Comparison of ENCODE assay signal across 26 cellular contexts in the genomic region with DNA sequence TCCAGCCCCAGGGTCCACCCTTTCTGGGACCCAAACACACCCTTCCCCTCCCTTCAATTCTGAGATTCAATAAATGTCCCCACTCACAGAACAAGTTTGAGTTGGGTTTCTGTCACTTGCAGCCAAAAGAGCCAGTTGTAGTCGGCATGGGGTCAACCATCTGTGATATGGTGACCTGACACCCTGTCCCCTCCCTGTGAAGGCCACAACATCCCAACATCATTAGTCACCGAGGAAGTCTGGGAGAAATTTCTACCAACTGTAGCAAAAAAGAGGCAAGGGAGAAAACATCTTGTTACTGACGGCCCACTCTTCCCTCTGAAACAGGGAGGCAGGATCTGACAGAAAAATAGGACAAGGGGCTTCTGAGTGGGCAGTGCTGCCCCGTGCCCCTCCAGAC. TPM values are rescaled to one million over a fixed set of nuclear protein-coding genes. Genes with fewer than 3 reads are reported as not detected.
"Had no signal": no experiment of that assay in that cellular context is flagged by ENCODE, and none has a peak within 500 bp of the region (broad histone marks: within the 10 kb centered on the region; RNA-seq: fewer than 3 reads in every experiment).

No MANE protein-coding gene starts in this region.

- H3K4me1 Mint-ChIP-seq: activated T-helper 17 cell treated with anti-CD3 and anti-CD28 coated beads, Interleukin-2, amount 50 U/mL, for 72 hours; brain; WTC11 had no signal

- H3K4me3 Mint-ChIP-seq: activated T-cell treated with anti-CD3 and anti-CD28 coated beads, Interleukin-2, amount 50 U/mL, for 24 hours; activated T-helper 17 cell treated with anti-CD3 and anti-CD28 coated beads, Interleukin-2, amount 50 U/mL, for 72 hours; brain; immature natural killer cell; stimulated activated naive CD8-positive, alpha-beta T cell treated with anti-CD3 and anti-CD28 coated beads, Interleukin-15, Interleukin-2, amounts not matched to agents 100 ng/mL and 50 ng/mL, for 24 hours; WTC11 had no signal

- H3K79me2 ChIP-seq: hepatocyte had no signal

- ATAC-seq: activated naive CD4-positive, alpha-beta T cell treated with anti-CD3 and anti-CD28 coated beads, Interleukin-2, amount 50 U/mL, for 72 hours; activated T-helper 17 cell treated with anti-CD3 and anti-CD28 coated beads, Interleukin-2, amount 50 U/mL, for 72 hours; left lung; upper lobe of right lung; WTC11 had no signal

- H3K9me3 ChIP-seq: left lung, prostate gland, thyroid gland, upper lobe of right lung had no signal

- DNase-seq: activated T-cell treated with anti-CD3 and anti-CD28 coated beads, Interleukin-2, amount 50 U/mL, for 24 hours; aorta; caudate nucleus; dermis blood vessel endothelial cell; effector CD8-positive, alpha-beta T cell; erythroblast; immature natural killer cell; left lung; midbrain; occipital lobe; stimulated activated CD4-positive, alpha-beta T cell treated with anti-CD3 and anti-CD28 coated beads, Interleukin-4, amount 100 ng/mL, for 4 hours; substantia nigra; T-helper 9 cell; thyroid gland; upper lobe of right lung had no signal

- H3K4me2 ChIP-seq: hepatocyte had no signal

- H3K27ac Mint-ChIP-seq: activated naive CD4-positive, alpha-beta T cell treated with anti-CD3 and anti-CD28 coated beads, Interleukin-2, amount 50 U/mL, for 72 hours; activated T-cell treated with anti-CD3 and anti-CD28 coated beads, Interleukin-2, amount 50 U/mL, for 24 hours; activated T-helper 17 cell treated with anti-CD3 and anti-CD28 coated beads, Interleukin-2, amount 50 U/mL, for 72 hours; brain; stimulated activated naive CD8-positive, alpha-beta T cell treated with anti-CD3 and anti-CD28 coated beads, Interleukin-15, Interleukin-2, amounts not matched to agents 100 ng/mL and 50 ng/mL, for 24 hours; WTC11 had no signal

- H3K4me3 ChIP-seq: hepatocyte, left lung, lung, prostate gland, thyroid gland, upper lobe of right lung had no signal

- H3K4me1 ChIP-seq: left lung, prostate gland, thyroid gland had no signal

- H3K27ac ChIP-seq: hepatocyte, left lung, prostate gland, thyroid gland, upper lobe of right lung had no signal

- H3K27me3 Mint-ChIP-seq: activated T-cell treated with anti-CD3 and anti-CD28 coated beads, Interleukin-2, amount 50 U/mL, for 24 hours; activated T-helper 17 cell treated with anti-CD3 and anti-CD28 coated beads, Interleukin-2, amount 50 U/mL, for 72 hours; brain; stimulated activated naive CD8-positive, alpha-beta T cell treated with anti-CD3 and anti-CD28 coated beads, Interleukin-15, Interleukin-2, amounts not matched to agents 100 ng/mL and 50 ng/mL, for 24 hours had no signal

- H3K27me3 ChIP-seq: hepatocyte, left lung, thyroid gland, upper lobe of right lung had no signal

- H3K36me3 Mint-ChIP-seq: activated naive CD4-positive, alpha-beta T cell treated with anti-CD3 and anti-CD28 coated beads, Interleukin-2, amount 50 U/mL, for 72 hours; brain; WTC11 had no signal

- H3K36me3 ChIP-seq: left lung, prostate gland, thyroid gland, upper lobe of right lung had no signal

- H2AFZ ChIP-seq: hepatocyte had no signal

- H3K9me3 Mint-ChIP-seq: activated naive CD4-positive, alpha-beta T cell treated with anti-CD3 and anti-CD28 coated beads, Interleukin-2, amount 50 U/mL, for 72 hours; activated T-cell treated with anti-CD3 and anti-CD28 coated beads, Interleukin-2, amount 50 U/mL, for 24 hours; activated T-helper 17 cell treated with anti-CD3 and anti-CD28 coated beads, Interleukin-2, amount 50 U/mL, for 72 hours; immature natural killer cell; stimulated activated naive CD8-positive, alpha-beta T cell treated with anti-CD3 and anti-CD28 coated beads, Interleukin-15, Interleukin-2, amounts not matched to agents 100 ng/mL and 50 ng/mL, for 24 hours; WTC11 had no signal

RNA-seq across cellular contexts. Expression of a gene that starts 0.6 kb away (rescaled TPM):
- total RNA-seq: activated naive CD4-positive, alpha-beta T cell treated with anti-CD3 and anti-CD28 coated beads, Interleukin-2, amount 50 U/mL, for 72 hours; activated T-helper 17 cell treated with anti-CD3 and anti-CD28 coated beads, Interleukin-2, amount 50 U/mL, for 72 hours; aorta; dermis blood vessel endothelial cell; fibroblast of lung; hepatocyte; kidney epithelial cell; left lung; lung; occipital lobe; T-helper 1 cell treated with Interleukin-12 subunit alpha and Interleukin-12 subunit beta and Interleukin-4 antibody, amounts not matched to agents 30 ng/mL and 1 ng/mL, for 36 hours; thyroid gland; upper lobe of right lung; WTC11 had no signal

RNA-seq across cellular contexts. Expression of a gene that starts 13.6 kb away (rescaled TPM):
- total RNA-seq: aorta, kidney epithelial cell, lung, upper lobe of right lung had no signal

RNA-seq across cellular contexts. Expression of a gene that starts 37.1 kb away (rescaled TPM):
- total RNA-seq: activated naive CD4-positive, alpha-beta T cell treated with anti-CD3 and anti-CD28 coated beads, Interleukin-2, amount 50 U/mL, for 72 hours; activated T-helper 17 cell treated with anti-CD3 and anti-CD28 coated beads, Interleukin-2, amount 50 U/mL, for 72 hours; fibroblast of lung; hepatocyte; kidney epithelial cell; left lung; occipital lobe; prostate gland; T-helper 1 cell treated with Interleukin-12 subunit alpha and Interleukin-12 subunit beta and Interleukin-4 antibody, amounts not matched to agents 30 ng/mL and 1 ng/mL, for 36 hours; WTC11 had no signal

RNA-seq across cellular contexts. Expression of a gene that starts 42.4 kb away (rescaled TPM):
- total RNA-seq: activated naive CD4-positive, alpha-beta T cell treated with anti-CD3 and anti-CD28 coated beads, Interleukin-2, amount 50 U/mL, for 72 hours; activated T-helper 17 cell treated with anti-CD3 and anti-CD28 coated beads, Interleukin-2, amount 50 U/mL, for 72 hours; fibroblast of lung; kidney epithelial cell; occipital lobe; T-helper 1 cell treated with Interleukin-12 subunit alpha and Interleukin-12 subunit beta and Interleukin-4 antibody, amounts not matched to agents 30 ng/mL and 1 ng/mL, for 36 hours; WTC11 had no signal

RNA-seq across cellular contexts. Expression of a gene that starts 57.2 kb away (rescaled TPM):
- total RNA-seq: activated naive CD4-positive, alpha-beta T cell treated with anti-CD3 and anti-CD28 coated beads, Interleukin-2, amount 50 U/mL, for 72 hours; activated T-helper 17 cell treated with anti-CD3 and anti-CD28 coated beads, Interleukin-2, amount 50 U/mL, for 72 hours; aorta; dermis blood vessel endothelial cell; fibroblast of lung; kidney epithelial cell; occipital lobe; prostate gland; T-helper 1 cell treated with Interleukin-12 subunit alpha and Interleukin-12 subunit beta and Interleukin-4 antibody, amounts not matched to agents 30 ng/mL and 1 ng/mL, for 36 hours; WTC11 had no signal
